29 cellular contexts compared by ENCODE assay signal in the genomic region with DNA sequence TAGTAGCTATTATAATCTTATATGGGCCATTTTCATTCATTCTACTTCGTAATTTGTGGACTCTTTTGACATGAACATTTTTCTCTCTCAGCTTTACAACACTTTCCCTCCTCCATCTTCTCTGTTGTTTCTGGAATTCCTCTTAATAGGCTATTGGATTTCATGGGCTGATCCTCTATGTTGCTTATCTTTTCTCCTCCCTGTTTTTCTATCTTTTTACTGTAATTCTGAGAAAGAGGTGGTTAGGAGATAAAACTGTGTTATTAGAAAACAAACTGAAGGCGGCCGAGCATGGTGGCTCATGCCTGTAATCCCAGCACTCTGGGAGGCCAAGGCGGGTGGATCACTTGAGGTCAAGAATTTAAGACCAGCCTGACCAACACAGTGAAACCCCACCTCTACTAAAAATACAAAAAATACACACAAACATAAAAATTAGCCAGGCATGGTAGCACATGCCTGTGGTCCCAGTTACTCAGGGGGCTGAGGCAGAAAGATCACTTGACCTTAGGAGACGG.
"Had no signal": no experiment of that assay in that cellular context is flagged by ENCODE, and none has a peak within 500 bp of the region (broad histone marks: within the 10 kb centered on the region; RNA-seq: fewer than 3 reads in every experiment).

No MANE protein-coding gene starts in this region.

- H3K4me3 Mint-ChIP-seq: activated CD8-positive, alpha-beta T cell treated with anti-CD3 and anti-CD28 coated beads for 36 hours; activated naive CD4-positive, alpha-beta T cell treated with anti-CD3 and anti-CD28 coated beads, Interleukin-2, amount 10 ng/mL, durations not matched to agents 7 days and 5 days; activated naive CD8-positive, alpha-beta T cell treated with anti-CD3 and anti-CD28 coated beads for 36 hours; activated T-cell treated with anti-CD3 and anti-CD28 coated beads, Interleukin-2, amount 50 U/mL, for 72 hours; T-helper 2 cell treated with Interferon-gamma antibody and Interleukin-4, amounts not matched to agents 5 μg/mL and 100 μg/mL, for 36 hours had no signal

- H3K36me3 ChIP-seq: SJSA1 had no signal

- H3K4me1 Mint-ChIP-seq: activated naive CD4-positive, alpha-beta T cell treated with anti-CD3 and anti-CD28 coated beads, Interleukin-2, amount 10 ng/mL, durations not matched to agents 7 days and 5 days; activated naive CD8-positive, alpha-beta T cell treated with anti-CD3 and anti-CD28 coated beads for 36 hours had no signal

- H3K27me3 ChIP-seq: body of pancreas, MG63, SJSA1 had no signal

- H3K27ac Mint-ChIP-seq: activated CD8-positive, alpha-beta T cell treated with anti-CD3 and anti-CD28 coated beads for 36 hours; activated naive CD4-positive, alpha-beta T cell treated with anti-CD3 and anti-CD28 coated beads, Interleukin-2, amount 10 ng/mL, durations not matched to agents 7 days and 5 days; activated naive CD8-positive, alpha-beta T cell treated with anti-CD3 and anti-CD28 coated beads for 36 hours; activated T-cell treated with anti-CD3 and anti-CD28 coated beads, Interleukin-2, amount 50 U/mL, for 72 hours; activated T-helper 2 cell treated with anti-CD3 and anti-CD28 coated beads, Interferon-gamma antibody, Interleukin-2, Interleukin-4, amounts not matched to agents 10 μg/mL and 5 μg/mL and 100 μg/mL, durations not matched to agents 14 hours and 24 hours and 36 hours; T-helper 2 cell treated with Interferon-gamma antibody and Interleukin-4, amounts not matched to agents 5 μg/mL and 100 μg/mL, for 36 hours had no signal

- FAIRE-seq: bronchial epithelial cell, RCC 7860, TTC549 had no signal

- H3K4me1 ChIP-seq: body of pancreas, SJSA1 had no signal

- H3K27ac ChIP-seq: body of pancreas, SJSA1 had no signal

- H3K9me3 Mint-ChIP-seq: activated CD8-positive, alpha-beta T cell treated with anti-CD3 and anti-CD28 coated beads for 36 hours; activated naive CD4-positive, alpha-beta T cell treated with anti-CD3 and anti-CD28 coated beads, Interleukin-2, amount 10 ng/mL, durations not matched to agents 7 days and 5 days; activated naive CD8-positive, alpha-beta T cell treated with anti-CD3 and anti-CD28 coated beads for 36 hours; activated T-cell treated with anti-CD3 and anti-CD28 coated beads, Interleukin-2, amount 50 U/mL, for 72 hours; activated T-helper 2 cell treated with anti-CD3 and anti-CD28 coated beads, Interferon-gamma antibody, Interleukin-2, Interleukin-4, amounts not matched to agents 10 μg/mL and 5 μg/mL and 100 μg/mL, durations not matched to agents 14 hours and 24 hours and 36 hours; T-helper 2 cell treated with Interferon-gamma antibody and Interleukin-4, amounts not matched to agents 5 μg/mL and 100 μg/mL, for 36 hours had no signal

- DNase-seq: activated CD4-positive, alpha-beta T cell treated with anti-CD3 and anti-CD28 coated beads for 4 hours; activated CD8-positive, alpha-beta memory T cell treated with anti-CD3 and anti-CD28 coated beads, Interleukin-2, amount 50 U/mL, for 4 hours; activated CD8-positive, alpha-beta T cell treated with anti-CD3 and anti-CD28 coated beads for 36 hours; activated gamma-delta T cell treated with Interleukin-2 at 50 U/mL for 16 hours; activated naive CD4-positive, alpha-beta T cell treated with anti-CD3 and anti-CD28 coated beads, Interleukin-2, amount 10 ng/mL, durations not matched to agents 7 days and 5 days; activated naive CD8-positive, alpha-beta T cell treated with anti-CD3 and anti-CD28 coated beads for 36 hours; activated T-cell treated with anti-CD3 and anti-CD28 coated beads, Interleukin-2, amount 50 U/mL, for 72 hours; aorta; body of pancreas; MG63; MV-4-11; NCI-H1092 treated with DMSO at 0.1 percent for 48 hours; NCI-H1417 treated with DMSO at 0.1 percent for 48 hours; NCI-H1694; NCI-H2029; NCI-H2107; NCI-H345; NCI-H510A; NCI-H526 treated with DMSO at 0.1 percent for 48 hours; NK-92 treated with Interleukin-12 subunit alpha and Interleukin-12 subunit beta, amount 100 ng/mL, for 24 hours; PC-3; SHP77; SW 1271 had no signal

- H3K9me3 ChIP-seq: body of pancreas, MG63, SJSA1 had no signal

- H3K36me3 Mint-ChIP-seq: activated naive CD4-positive, alpha-beta T cell treated with anti-CD3 and anti-CD28 coated beads, Interleukin-2, amount 10 ng/mL, durations not matched to agents 7 days and 5 days; activated naive CD8-positive, alpha-beta T cell treated with anti-CD3 and anti-CD28 coated beads for 36 hours had no signal

- H3K4me3 ChIP-seq: body of pancreas, MG63, SJSA1 had no signal
